ENCODE assay signal across 23 cellular contexts in genomic region chr2:164972216-164972615, GRCh38. TPM values are rescaled to one million over a fixed set of nuclear protein-coding genes. Genes with fewer than 3 reads are reported as not detected.
"Had no signal": no experiment of that assay in that cellular context is flagged by ENCODE, and none has a peak within 500 bp of the region (broad histone marks: within the 10 kb centered on the region; RNA-seq: fewer than 3 reads in every experiment).

No MANE protein-coding gene starts in this region.

- H3K4me3 ChIP-seq: adrenal gland, cardiac muscle cell, PC-9 had no signal

- DNase-seq: activated CD4-positive, alpha-beta T cell treated with anti-CD3 and anti-CD28 coated beads for 48 hours; activated CD4-positive, alpha-beta T cell treated with anti-CD3 and anti-CD28 coated beads, Interleukin-2, amount 50 U/mL, for 4 hours; activated CD4-positive, CD25-positive, alpha-beta regulatory T cell treated with anti-CD3 and anti-CD28 coated beads, Interleukin-2, amount 50 U/mL, for 72 hours; activated CD8-positive, alpha-beta memory T cell treated with anti-CD3 and anti-CD28 coated beads, Interleukin-2, amount 50 U/mL, for 48 hours; activated CD8-positive, alpha-beta T cell treated with anti-CD3 and anti-CD28 coated beads, Interleukin-2, amount 10 ng/mL, durations not matched to agents 7 days and 5 days; activated naive CD4-positive, alpha-beta T cell treated with anti-CD3 and anti-CD28 coated beads, Interleukin-2, amount 50 U/mL, for 16 hours; activated naive CD8-positive, alpha-beta T cell treated with anti-CD3 and anti-CD28 coated beads, Interleukin-2, amount 10 ng/mL, durations not matched to agents 7 days and 5 days; activated T-cell treated with anti-CD3 and anti-CD28 coated beads, Interleukin-2, amount 50 U/mL, for 1 hour; adrenal gland; aorta; Kasumi-1; NCI-H1048; NCI-H146; NCI-H187 treated with DMSO at 0.1 percent for 48 hours; NCI-H2081 treated with DMSO at 0.1 percent for 48 hours; NCI-H446; NCI-H524; PC-9; SIG-M5; T-helper 17 cell; T-helper 9 cell had no signal

- H3K27me3 ChIP-seq: adrenal gland, cardiac muscle cell had no signal

- ATAC-seq: activated CD8-positive, alpha-beta T cell treated with anti-CD3 and anti-CD28 coated beads, Interleukin-2, amount 10 ng/mL, durations not matched to agents 7 days and 5 days; T-helper 17 cell; WTC11 had no signal

- H3K4me1 ChIP-seq: adrenal gland had no signal

- H3K36me3 ChIP-seq: adrenal gland, cardiac muscle cell had no signal

- H3K4me2 ChIP-seq: PC-9 had no signal

- H3K27ac ChIP-seq: adrenal gland, cardiac muscle cell, PC-9 had no signal

- H3K9me3 ChIP-seq: adrenal gland had no signal

- H2AFZ ChIP-seq: PC-9 had no signal

RNA-seq across cellular contexts. Expression of gene SLC38A11, which starts 16.9 kb away (rescaled TPM):
- total RNA-seq: activated CD8-positive, alpha-beta T cell treated with anti-CD3 and anti-CD28 coated beads, Interleukin-2, amount 10 ng/mL, durations not matched to agents 7 days and 5 days; activated naive CD8-positive, alpha-beta T cell treated with anti-CD3 and anti-CD28 coated beads, Interleukin-2, amount 10 ng/mL, durations not matched to agents 7 days and 5 days; cardiac muscle cell; PC-9; WTC11 had no signal
- polyA plus RNA-seq: cardiac muscle cell had no signal
